30 cellular contexts compared by ENCODE assay signal in the genomic region with DNA sequence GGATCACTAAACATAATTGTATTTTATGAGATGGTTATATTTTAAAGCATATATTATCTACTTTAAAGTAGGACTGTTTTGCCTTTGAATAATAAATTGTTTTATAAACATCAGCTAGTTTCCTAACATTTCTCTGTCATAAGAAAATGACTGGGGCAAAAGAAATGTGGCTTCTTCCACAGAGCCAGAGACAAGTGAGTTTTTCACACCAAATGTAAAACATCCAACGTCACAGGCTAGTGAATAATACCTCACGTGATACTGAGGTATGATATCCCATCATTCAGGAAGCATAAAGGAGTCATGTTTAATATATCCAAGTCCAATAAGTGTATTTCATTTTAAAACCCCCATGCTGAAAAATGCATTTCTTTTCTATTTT. TPM values are rescaled to one million over a fixed set of nuclear protein-coding genes. Genes with fewer than 3 reads are reported as not detected.
DNase-seq lines count a peak whose midpoint lies in the region; TF ChIP-seq lines count a peak whose summit lies in the region.
"Had no signal": no experiment of that assay in that cellular context is flagged by ENCODE, and none has a peak within 500 bp of the region (broad histone marks: within the 10 kb centered on the region; RNA-seq: fewer than 3 reads in every experiment).

No MANE protein-coding gene starts in this region.

- peaks cover 4% of the 10 kb centered on the region for H3K36me3 Mint-ChIP-seq in type B pancreatic cell
- H3K36me3 Mint-ChIP-seq: mesothelial cell of epicardium, natural killer cell, WTC11 had no signal

- no peak overlapping the region for H3K23ac ChIP-seq in mesenchymal stem cell (ENCODE audit: low read length in 2 of 2)

- TF ChIP-seq POLR2A in esophagus muscularis mucosa (IDR thresholded peaks at IDR 0.05; ENCODE audit: low read depth): no peak

- no peak overlapping the region for H2AK5ac ChIP-seq in mesenchymal stem cell (ENCODE audit: low read length, severe bottlenecking)

- H3K27ac ChIP-seq in esophagus muscularis mucosa (replicated peaks in 1 of 4) (peak overlapping the region; percentile 16 to 61 (median 22)), mesenchymal stem cell (ENCODE audit: low read length, poor library complexity, severe bottlenecking) (no peak overlapping the region)
- H3K27ac ChIP-seq: hepatocyte, HL-60, ovary had no signal

- H3K4me3 Mint-ChIP-seq in type B pancreatic cell: no peak overlapping the region
- H3K4me3 Mint-ChIP-seq: activated naive CD4-positive, alpha-beta T cell treated with anti-CD3 and anti-CD28 coated beads for 36 hours; CD4-positive, alpha-beta T cell; dendritic cell treated with granulocyte-macrophage colony-stimulating factor and Interleukin-4, amounts not matched to agents 40 ng/mL and 50 ng/mL, for 4 days; mesothelial cell of epicardium; natural killer cell; T-helper 2 cell treated with Interferon-gamma antibody and Interleukin-4, amounts not matched to agents 5 μg/mL and 100 μg/mL, for 36 hours; WTC11 had no signal

- no peak overlapping the region for H2AFZ ChIP-seq in mesenchymal stem cell (ENCODE audit: low read depth, low read length)
- H2AFZ ChIP-seq: hepatocyte had no signal

- H3K18ac ChIP-seq in mesenchymal stem cell (ENCODE audit: low read depth in 1 of 2, low read length in 2 of 2): no peak overlapping the region

- H3K27me3 Mint-ChIP-seq in type B pancreatic cell: peaks cover 32% of the 10 kb centered on the region

- no peak for TF ChIP-seq EP300 in esophagus muscularis mucosa (IDR thresholded peaks at IDR 0.05)

- H3K36me3 ChIP-seq in esophagus muscularis mucosa (no peaks in the 10 kb centered on the region), mesenchymal stem cell (ENCODE audit: control insufficient read depth in 1 of 2, insufficient read depth in 2 of 2, low read depth in 1 of 2, low read length in 2 of 2) (no peaks in the 10 kb centered on the region)
- H3K36me3 ChIP-seq: HAP-1, ovary, thyroid gland had no signal

- no peak overlapping the region for H3K27ac Mint-ChIP-seq in type B pancreatic cell
- H3K27ac Mint-ChIP-seq: activated naive CD4-positive, alpha-beta T cell treated with anti-CD3 and anti-CD28 coated beads for 36 hours; CD4-positive, alpha-beta T cell; dendritic cell treated with granulocyte-macrophage colony-stimulating factor and Interleukin-4, amounts not matched to agents 40 ng/mL and 50 ng/mL, for 4 days; natural killer cell; T-helper 2 cell treated with Interferon-gamma antibody and Interleukin-4, amounts not matched to agents 5 μg/mL and 100 μg/mL, for 36 hours; WTC11 had no signal

- H3K4me3 ChIP-seq in esophagus muscularis mucosa (no peak overlapping the region), mesenchymal stem cell (ENCODE audit: insufficient read depth in 1 of 2, low read depth in 1 of 2, low read length in 2 of 2) (peak overlapping the region in 1 of 2 experiments; percentile 39)
- H3K4me3 ChIP-seq: HAP-1, hepatocyte, ovary, thyroid gland had no signal

- H3K4me1 Mint-ChIP-seq in type B pancreatic cell (ENCODE audit: unreplicated experiment): peaks cover 58% of the 10 kb centered on the region
- H3K4me1 Mint-ChIP-seq: natural killer cell had no signal

- intact Hi-C loops in esophagus muscularis mucosa (cut with DNase I): no loop called here

- peaks cover 0 to 4% (median 0%) of the 10 kb centered on the region in 4 donors for H3K27me3 ChIP-seq in esophagus muscularis mucosa
- H3K27me3 ChIP-seq in mesenchymal stem cell (ENCODE audit: control insufficient read depth in 1 of 2, insufficient read depth in 1 of 2, low read length in 2 of 2): no peaks in the 10 kb centered on the region
- H3K27me3 ChIP-seq: ovary, thyroid gland had no signal

- DNase-seq in ELR (ENCODE audit: low read depth) (peak; percentile 91), M059J (ENCODE audit: low read depth) (peak; percentile 64), esophagus muscularis mucosa (ENCODE audit: extremely low spot score) (no peak), mesenchymal stem cell (peak; percentile 42), NCI-H345 (lab: John Stamatoyannopoulos, UW) (no peak), type B pancreatic cell (ENCODE audit: extremely low spot score, unreplicated experiment) (no peak), mesenteric fat pad (ENCODE audit: low spot score) (no peak)
- DNase-seq in stimulated activated CD4-positive, alpha-beta T cell treated with anti-CD3 and anti-CD28 coated beads, Interleukin-2, amount 100 ng/mL, for 48 hours: no peak
- DNase-seq: activated naive CD4-positive, alpha-beta T cell treated with anti-CD3 and anti-CD28 coated beads for 36 hours; caudate nucleus; CD4-positive, alpha-beta T cell; DMS 273 treated with DMSO at 0.1 percent for 48 hours; foreskin melanocyte; natural killer cell; NCI-H1092 treated with DMSO at 0.1 percent for 48 hours; NCI-H1930; NCI-H2227 treated with DMSO at 0.1 percent for 48 hours; NCI-H748 treated with DMSO at 0.1 percent for 48 hours; ovary; SK-N-SH; stimulated activated CD4-positive, alpha-beta T cell treated with anti-CD3 and anti-CD28 coated beads, Interleukin-12 subunit alpha, Interleukin-12 subunit beta, amount 100 ng/mL, for 4 hours; stimulated activated naive CD4-positive, alpha-beta T cell treated with Interleukin-2 at 50 U/mL for 16 hours; thyroid gland had no signal

- no peak overlapping the region for H4K91ac ChIP-seq in mesenchymal stem cell (ENCODE audit: low read length)

- no peak overlapping the region for H2BK15ac ChIP-seq in mesenchymal stem cell (ENCODE audit: low read depth, poor library complexity, severe bottlenecking)

- H2BK120ac ChIP-seq in mesenchymal stem cell (ENCODE audit: low read depth, low read length): no peak overlapping the region

- no peak overlapping the region for H4K8ac ChIP-seq in mesenchymal stem cell (ENCODE audit: low read length)

- H3K9me3 ChIP-seq in esophagus muscularis mucosa (no peaks in the 10 kb centered on the region), mesenchymal stem cell (ENCODE audit: control insufficient read depth, low read length) (no peaks in the 10 kb centered on the region)
- H3K9me3 ChIP-seq: HAP-1, ovary, SK-N-SH, thyroid gland had no signal

- no peak overlapping the region for H3K4ac ChIP-seq in mesenchymal stem cell (ENCODE audit: low read depth in 1 of 2, low read length in 2 of 2)

- H3K14ac ChIP-seq in mesenchymal stem cell (ENCODE audit: low read length in 2 of 2): no peak overlapping the region

- H3K4me1 ChIP-seq in esophagus muscularis mucosa (peaks cover 0 to 89% (median 81%) of the 10 kb centered on the region in 4 donors), mesenchymal stem cell (ENCODE audit: control insufficient read depth, insufficient read depth, low read depth, low read length) (peaks cover 12% of the 10 kb centered on the region)
- H3K4me1 ChIP-seq: HAP-1 had no signal

- no peak overlapping the region for H2BK5ac ChIP-seq in mesenchymal stem cell (ENCODE audit: low read depth, low read length, poor library complexity, severe bottlenecking)

- H3K9ac ChIP-seq in mesenchymal stem cell (ENCODE audit: low read length): peak overlapping the region; percentile 85
- H3K9ac ChIP-seq: SK-N-SH had no signal

- H3K9me3 Mint-ChIP-seq in type B pancreatic cell: no peaks in the 10 kb centered on the region
- H3K9me3 Mint-ChIP-seq: activated naive CD4-positive, alpha-beta T cell treated with anti-CD3 and anti-CD28 coated beads for 36 hours; CD4-positive, alpha-beta T cell; dendritic cell treated with granulocyte-macrophage colony-stimulating factor and Interleukin-4, amounts not matched to agents 40 ng/mL and 50 ng/mL, for 4 days; mesothelial cell of epicardium; natural killer cell; T-helper 2 cell treated with Interferon-gamma antibody and Interleukin-4, amounts not matched to agents 5 μg/mL and 100 μg/mL, for 36 hours; WTC11 had no signal

- TF ChIP-seq CTCF in esophagus muscularis mucosa (IDR thresholded peaks at IDR 0.05): no peak
- TF ChIP-seq CTCF in type B pancreatic cell (conservative IDR thresholded peaks at IDR 0.05): no peak

- no peak overlapping the region for H3K4me2 ChIP-seq in mesenchymal stem cell (ENCODE audit: low read length, poor library complexity, severe bottlenecking)
- H3K4me2 ChIP-seq: hepatocyte, SK-N-SH had no signal

- no peak overlapping the region for H2BK12ac ChIP-seq in mesenchymal stem cell (ENCODE audit: low read length in 2 of 2)

- H3K79me1 ChIP-seq in mesenchymal stem cell (replicated peaks; ENCODE audit: low read length, poor library complexity, severe bottlenecking): peaks cover 6% of the 10 kb centered on the region

- 37% methylated on average over 2 of the region's 2 CpGs for WGBS in esophagus muscularis mucosa
- no CpG with 5 or more reads among the region's 2 CpGs for WGBS in mesenchymal stem cell

RNA-seq across cellular contexts. Expression of gene COLEC12, which starts 5.9 kb away (rescaled TPM):
- 39.2 and 61.2 TPM in 2 replicates for total RNA-seq in M059J (2014; rRNA removed; shearing (Covaris generic))
- 10 to 100 TPM; 17.9 to 36.4 (median 23.5) TPM for total RNA-seq in esophagus muscularis mucosa
- polyA plus RNA-seq in mesenchymal stem cell (2013, experiment 1 of 2): 8.9 TPM
- polyA plus RNA-seq in mesenchymal stem cell (2013, experiment 2 of 2): 9.2 TPM
- total RNA-seq in type B pancreatic cell (ENCODE audit: low replicate concordance): 6.5 and 61.3 TPM in 2 replicates
- total RNA-seq in mesenteric fat pad: 36.7 TPM
- total RNA-seq: activated naive CD4-positive, alpha-beta T cell treated with anti-CD3 and anti-CD28 coated beads for 36 hours; CD4-positive, alpha-beta T cell; natural killer cell had no signal

Comparison
In these comparisons a context has a peak if more than half of its experiments do, and no peak if none do; other contexts are left out.
1. DNase-seq: peak in ELR (single experiment), M059J (single experiment) and mesenchymal stem cell (single experiment); none in esophagus muscularis mucosa (single experiment), NCI-H345 (single experiment), stimulated activated CD4-positive, alpha-beta T cell treated with anti-CD3 and anti-CD28 coated beads, Interleukin-2, amount 100 ng/mL, for 48 hours (0 of 2), type B pancreatic cell (single experiment) and mesenteric fat pad (single experiment).